9 cellular contexts compared by ENCODE assay signal in the genomic region with DNA sequence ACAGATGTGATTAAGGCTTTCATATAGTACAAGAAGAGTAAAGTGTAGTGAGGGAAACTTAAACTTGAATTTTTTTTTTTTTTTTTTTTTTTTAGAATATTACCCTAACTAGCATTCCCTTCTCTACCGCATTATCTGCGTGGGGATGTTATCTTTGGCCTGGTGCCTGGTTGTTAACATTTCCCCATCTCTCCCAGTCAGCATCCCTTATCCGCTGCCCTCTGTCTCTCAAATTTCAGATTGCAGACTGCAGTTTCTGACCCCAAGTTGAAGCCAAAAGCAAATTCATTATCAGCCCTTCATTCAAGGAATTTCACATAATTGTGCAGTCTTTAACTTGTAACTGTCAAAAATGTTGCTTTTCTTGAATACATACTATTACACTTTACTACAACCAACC.
A peak's percentile ranks its signal among the peaks of the same experiment; 100 is the strongest.
DNase-seq lines count a peak whose midpoint lies in the region; ATAC-seq and TF ChIP-seq lines count a peak whose summit lies in the region.
"Had no signal": no experiment of that assay in that cellular context is flagged by ENCODE, and none has a peak within 500 bp of the region (broad histone marks: within the 10 kb centered on the region; RNA-seq: fewer than 3 reads in every experiment).

No MANE protein-coding gene starts in this region.

- H3K4me1 ChIP-seq in right lobe of liver, result no peaks in the 10 kb centered on the region
- H3K4me1 ChIP-seq in esophagus squamous epithelium, result no peaks in the 10 kb centered on the region

- H3K4me3 ChIP-seq in right lobe of liver, result no peak overlapping the region
- no peak overlapping the region for H3K4me3 ChIP-seq in esophagus squamous epithelium

- ATAC-seq in HG02885 (IDR thresholded peaks at IDR 0.05; ENCODE audit: poor library complexity, unreplicated experiment), result peak; percentile 62
- ATAC-seq in right lobe of liver, result peak; percentile 62 to 84 (median 83)
- ATAC-seq in GM21717 (IDR thresholded peaks at IDR 0.05; ENCODE audit: unreplicated experiment), result no peak

- DNase-seq in amniotic epithelial cell (ENCODE audit: low read depth) (peak; percentile 81), right lobe of liver (peak in 1 of 3 donors; percentile 49), esophagus squamous epithelium (lab: John Stamatoyannopoulos, UW) (no peak), T-helper 9 cell (no peak)
- no peak for DNase-seq in effector CD4-positive, alpha-beta T cell
- DNase-seq: small intestine had no signal

- no peak overlapping the region for H3K27ac ChIP-seq in C4-2B
- no peak overlapping the region for H3K27ac ChIP-seq in right lobe of liver
- no peak overlapping the region for H3K27ac ChIP-seq in esophagus squamous epithelium

- H3K27me3 ChIP-seq in right lobe of liver, result no peaks in the 10 kb centered on the region
- no peaks in the 10 kb centered on the region for H3K27me3 ChIP-seq in esophagus squamous epithelium

- TF ChIP-seq CTCF in C4-2B (conservative IDR thresholded peaks at IDR 0.05), result peak; percentile 35
- peak; percentile 22 to 45 (median 30) for TF ChIP-seq CTCF in right lobe of liver (IDR thresholded peaks at IDR 0.05)
- TF ChIP-seq CTCF in esophagus squamous epithelium (IDR thresholded peaks at IDR 0.05), result no peak

- TF ChIP-seq POLR2A in right lobe of liver (IDR thresholded peaks at IDR 0.05) (no peak), esophagus squamous epithelium (IDR thresholded peaks at IDR 0.05) (no peak)

- H3K9me3 ChIP-seq in right lobe of liver, result no peaks in the 10 kb centered on the region
- no peaks in the 10 kb centered on the region for H3K9me3 ChIP-seq in esophagus squamous epithelium

- 11% methylated on average over 3 of the region's 3 CpGs for WGBS in right lobe of liver (ENCODE audit: insufficient coverage, low coverage, low lambda C conversion rate, missing lambda C conversion rate)
- 14 to 36% methylated on average over 3 of the region's 3 CpGs for WGBS in esophagus squamous epithelium, 2 donors

- intact Hi-C loops in right lobe of liver (cut with DNase I), result no loop called here
- intact Hi-C loops in esophagus squamous epithelium (cut with DNase I), result no loop called here

- H3K36me3 ChIP-seq in right lobe of liver, result no peaks in the 10 kb centered on the region
- H3K36me3 ChIP-seq in esophagus squamous epithelium, result no peaks in the 10 kb centered on the region

Comparison
In these comparisons a context has a peak if more than half of its experiments do, and no peak if none do; other contexts are left out.
1. CTCF ChIP-seq: peak in C4-2B (single experiment) and right lobe of liver (4 of 4); none in esophagus squamous epithelium (0 of 6).